In genomic region chr7:114922652-114923402, GRCh38 we compare ENCODE assay signal across 8 cellular contexts. TPM values are rescaled to one million over a fixed set of nuclear protein-coding genes. Genes with fewer than 3 reads are reported as not detected.
DNase-seq lines count a peak whose midpoint lies in the region; ATAC-seq lines count a peak whose summit lies in the region.

No MANE protein-coding gene starts in this region.

- peaks cover 18% of the 10 kb centered on the region for H3K4me1 ChIP-seq in effector memory CD4-positive, alpha-beta T cell (ENCODE audit: control insufficient read depth, insufficient read depth, low read length, poor library complexity, severe bottlenecking)
- no peaks in the 10 kb centered on the region for H3K4me1 ChIP-seq in mesodermal cell (ENCODE audit: control insufficient read depth, insufficient read depth, low read length, poor library complexity, severe bottlenecking)

- no peaks in the 10 kb centered on the region; the same call in 1 of the 2 replicates for H3K36me3 ChIP-seq in KOPT-K1 (ENCODE audit: insufficient read depth, low read length)
- H3K36me3 ChIP-seq in effector memory CD4-positive, alpha-beta T cell (ENCODE audit: control insufficient read depth, insufficient read depth, low read length) = no peaks in the 10 kb centered on the region
- peaks cover 10% of the 10 kb centered on the region for H3K36me3 ChIP-seq in mesodermal cell (ENCODE audit: control insufficient read depth, insufficient read depth, low read length)

- no peaks in the 10 kb centered on the region for H3K27me3 Mint-ChIP-seq in activated CD4-positive, alpha-beta T cell treated with anti-CD3 and anti-CD28 coated beads, Interleukin-2, amount 10 ng/mL, durations not matched to agents 7 days and 5 days

- no peaks in the 10 kb centered on the region for H3K9me3 Mint-ChIP-seq in activated CD4-positive, alpha-beta T cell treated with anti-CD3 and anti-CD28 coated beads, Interleukin-2, amount 10 ng/mL, durations not matched to agents 7 days and 5 days

- POLR2A ChIA-PET in activated CD4-positive, alpha-beta T cell treated with anti-CD3 and anti-CD28 coated beads, Interleukin-2, amount 10 ng/mL, durations not matched to agents 7 days and 5 days (lab: Charles Lee) = interaction anchor here (0.6 kb wide), 2 partner anchors 8 to 33 kb away, joined by 3 to 12 read pairs; no protein-coding TSS in a partner anchor

- ATAC-seq in GM21825 (IDR thresholded peaks at IDR 0.05; ENCODE audit: unreplicated experiment) = peak; percentile 30

- peaks cover 38% of the 10 kb centered on the region for H3K4me1 Mint-ChIP-seq in activated CD4-positive, alpha-beta T cell treated with anti-CD3 and anti-CD28 coated beads, Interleukin-2, amount 10 ng/mL, durations not matched to agents 7 days and 5 days

- DNase-seq in GF-D8 (lab: John Stamatoyannopoulos, UW) (peak; percentile 71), T1000 (lab: John Stamatoyannopoulos, UW) (no peak)
- DNase-seq in activated CD4-positive, alpha-beta T cell treated with anti-CD3 and anti-CD28 coated beads, Interleukin-2, amount 10 ng/mL, durations not matched to agents 7 days and 5 days = peak; percentile 72
- peak; percentile 21 to 41 (median 40) for DNase-seq in effector memory CD4-positive, alpha-beta T cell
- peak; percentile 12 to 26 for DNase-seq in stimulated activated CD8-positive, alpha-beta memory T cell treated with anti-CD3 and anti-CD28 coated beads, Interleukin-7, amount 100 ng/mL, for 48 hours (ENCODE audit: extremely low read depth in 1 of 2, low read depth in 1 of 2)

- H3K36me3 Mint-ChIP-seq in activated CD4-positive, alpha-beta T cell treated with anti-CD3 and anti-CD28 coated beads, Interleukin-2, amount 10 ng/mL, durations not matched to agents 7 days and 5 days (ENCODE audit: low read depth) = peaks cover 29% of the 10 kb centered on the region

- peak overlapping the region; percentile 96 for H3K27ac Mint-ChIP-seq in activated CD4-positive, alpha-beta T cell treated with anti-CD3 and anti-CD28 coated beads, Interleukin-2, amount 10 ng/mL, durations not matched to agents 7 days and 5 days

- peak overlapping the region; percentile 87 for H3K4me3 Mint-ChIP-seq in activated CD4-positive, alpha-beta T cell treated with anti-CD3 and anti-CD28 coated beads, Interleukin-2, amount 10 ng/mL, durations not matched to agents 7 days and 5 days

- H3K9me3 ChIP-seq in KOPT-K1 (ENCODE audit: insufficient read depth, low read length, poor library complexity, severe bottlenecking) (no peaks in the 10 kb centered on the region), mesodermal cell (ENCODE audit: control insufficient read depth, low read length) (no peaks in the 10 kb centered on the region)
- H3K9me3 ChIP-seq in effector memory CD4-positive, alpha-beta T cell (ENCODE audit: control insufficient read depth, low read length) = no peaks in the 10 kb centered on the region

- peak overlapping the region; percentile 94 for H3K4me3 ChIP-seq in effector memory CD4-positive, alpha-beta T cell (ENCODE audit: insufficient read depth, low read depth, low read length, poor library complexity, severe bottlenecking)
- peak overlapping the region; percentile 82 for H3K4me3 ChIP-seq in mesodermal cell (ENCODE audit: extremely low read depth, insufficient read depth, low read length, poor library complexity, severe bottlenecking)

- no peaks in the 10 kb centered on the region for H3K27me3 ChIP-seq in effector memory CD4-positive, alpha-beta T cell (replicated peaks; ENCODE audit: control insufficient read depth, insufficient read depth, low read length, poor library complexity, severe bottlenecking)

- CTCF ChIA-PET in activated CD4-positive, alpha-beta T cell treated with anti-CD3 and anti-CD28 coated beads, Interleukin-2, amount 10 ng/mL, durations not matched to agents 7 days and 5 days (lab: Charles Lee) = interaction anchor here (0.6 to 2.3 kb wide), 6 partner anchors 9 to 407 kb away, joined by 3 to 8 read pairs (median 5); no protein-coding TSS in a partner anchor

- peak overlapping the region; percentile 85 for H3K27ac ChIP-seq in KOPT-K1 (ENCODE audit: low read depth, low read length, poor library complexity, severe bottlenecking)
- H3K27ac ChIP-seq in effector memory CD4-positive, alpha-beta T cell (ENCODE audit: insufficient read depth, low read length, poor library complexity, severe bottlenecking) = peak overlapping the region; percentile 93
- peak overlapping the region; percentile 92 for H3K27ac ChIP-seq in mesodermal cell (ENCODE audit: low read depth, low read length, severe bottlenecking)

- WGBS in mesodermal cell (ENCODE audit: insufficient coverage in 2 of 2), 2 experiments = 0 to 2% methylated on average over 6 to 24 of the region's 51 CpGs

RNA-seq across cellular contexts. Expression of gene MDFIC, which starts 0.9 kb away (rescaled TPM):
- 10 to 100 TPM; 75.4 to 91.2 TPM for total RNA-seq in activated CD4-positive, alpha-beta T cell treated with anti-CD3 and anti-CD28 coated beads, Interleukin-2, amount 10 ng/mL, durations not matched to agents 7 days and 5 days
- polyA plus RNA-seq in mesodermal cell (2013, experiment 1 of 2) = 47.7 TPM
- 42.0 TPM for polyA plus RNA-seq in mesodermal cell (2013, experiment 2 of 2)
